Comparison of ENCODE assay signal across 9 cellular contexts in the genomic region with DNA sequence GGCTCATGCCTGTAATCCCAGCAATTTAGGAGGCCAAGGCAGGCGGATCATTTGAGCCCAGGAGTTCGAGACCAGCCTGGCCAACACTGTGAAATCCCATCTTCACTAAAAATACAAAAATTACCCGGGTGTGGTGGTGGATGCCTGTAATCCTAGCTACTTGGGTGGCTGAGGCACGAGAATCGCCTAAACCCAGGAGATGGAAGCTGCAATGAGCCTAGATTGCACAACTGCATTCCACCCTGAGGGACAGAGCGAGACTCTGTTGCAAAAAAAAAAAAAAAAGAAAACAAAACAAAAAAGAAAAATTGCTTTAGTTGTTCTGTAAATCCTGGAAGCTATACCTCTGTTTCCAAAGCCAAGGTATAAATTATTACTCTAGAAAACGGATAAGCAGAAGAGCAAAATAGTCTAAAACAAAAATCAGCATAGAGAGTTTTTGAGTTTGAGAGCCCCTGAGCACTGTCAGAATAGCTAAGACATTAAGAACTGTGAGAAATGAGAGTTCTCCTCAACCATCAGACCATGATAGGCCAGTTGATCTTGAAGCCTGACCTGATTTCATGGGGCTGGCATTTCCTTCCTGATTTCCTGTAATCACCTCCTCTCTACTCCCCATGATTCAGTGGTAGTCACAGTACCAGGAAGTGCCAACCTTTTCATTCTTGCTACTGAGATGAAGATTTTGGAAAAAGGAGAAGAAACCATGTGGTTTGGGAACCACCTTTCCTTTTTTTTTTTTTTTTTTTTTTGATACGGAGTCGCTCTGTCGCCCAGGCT. TPM values are rescaled to one million over a fixed set of nuclear protein-coding genes. Genes with fewer than 3 reads are reported as not detected.
A peak's percentile ranks its signal among the peaks of the same experiment; 100 is the strongest.
DNase-seq lines count a peak whose midpoint lies in the region; ATAC-seq and TF ChIP-seq lines count a peak whose summit lies in the region.
"Had no signal": no experiment of that assay in that cellular context is flagged by ENCODE, and none has a peak within 500 bp of the region (broad histone marks: within the 10 kb centered on the region; RNA-seq: fewer than 3 reads in every experiment).

No MANE protein-coding gene starts in this region.

- H3K4me3 ChIP-seq in fibroblast of the aortic adventitia (ENCODE audit: low read depth, low read length): no peak overlapping the region

- TF ChIP-seq CTCF in fibroblast of the aortic adventitia (IDR thresholded peaks at IDR 0.05; ENCODE audit: insufficient read depth, low read length): no peak
- no peak for TF ChIP-seq CTCF in GM13977 (IDR thresholded peaks at IDR 0.05; ENCODE audit: extremely low read depth, insufficient read depth, missing control alignments)

- ATAC-seq in T-helper 17 cell: peak; percentile 86
- no peak for ATAC-seq in stimulated activated naive B cell treated with anti-CD40 and anti-IgM and Interleukin-4, amounts not matched to agents 10 μg/mL and 1 μg/mL and 100 μg/mL, for 72 hours (replicated peaks)
- ATAC-seq in GM18498 (IDR thresholded peaks at IDR 0.05; ENCODE audit: unreplicated experiment): no peak

- H3K36me3 Mint-ChIP-seq in T-helper 17 cell (ENCODE audit: low read depth): peaks cover 5% of the 10 kb centered on the region
- peaks cover 22 to 28% of the 10 kb centered on the region in 2 donors for H3K36me3 Mint-ChIP-seq in stimulated activated naive B cell treated with anti-CD40 and anti-IgM and Interleukin-4, amounts not matched to agents 10 μg/mL and 1 μg/mL and 100 μg/mL, for 72 hours

- no peaks in the 10 kb centered on the region for H3K27me3 Mint-ChIP-seq in T-helper 17 cell
- no peaks in the 10 kb centered on the region for H3K27me3 Mint-ChIP-seq in stimulated activated naive B cell treated with anti-CD40 and anti-IgM and Interleukin-4, amounts not matched to agents 10 μg/mL and 1 μg/mL and 100 μg/mL, for 72 hours

- H3K4me3 Mint-ChIP-seq in T-helper 17 cell: peak overlapping the region; percentile 79
- H3K4me3 Mint-ChIP-seq in stimulated activated naive B cell treated with anti-CD40 and anti-IgM and Interleukin-4, amounts not matched to agents 10 μg/mL and 1 μg/mL and 100 μg/mL, for 72 hours: no peak overlapping the region

- peaks cover 28% of the 10 kb centered on the region for H3K4me1 Mint-ChIP-seq in T-helper 17 cell
- H3K4me1 Mint-ChIP-seq in stimulated activated naive B cell treated with anti-CD40 and anti-IgM and Interleukin-4, amounts not matched to agents 10 μg/mL and 1 μg/mL and 100 μg/mL, for 72 hours: peaks cover 11 to 46% of the 10 kb centered on the region in 2 donors

- in situ Hi-C loops in GM13977 (cut with MboI; ENCODE audit: low pct_unique_long_range_greater_than_20kb, low sequenced_read_pairs, unreplicated experiment): no loop called here

- peak; percentile 27 for DNase-seq in DMS53 (lab: John Stamatoyannopoulos, UW)
- DNase-seq in DMS53 treated with DMSO at 0.1 percent for 48 hours (lab: John Stamatoyannopoulos, UW; ENCODE audit: unreplicated experiment): no peak
- no peak for DNase-seq in T-helper 17 cell
- peak; percentile 56 for DNase-seq in fibroblast of the aortic adventitia (ENCODE audit: low read depth)
- no peak for DNase-seq in stimulated activated naive B cell treated with anti-CD40 and anti-IgM and Interleukin-4, amounts not matched to agents 10 μg/mL and 1 μg/mL and 100 μg/mL, for 72 hours
- DNase-seq in GM13977 (ENCODE audit: low spot score): no peak
- no peak for DNase-seq in GM19238 (ENCODE audit: insufficient read length, low spot score)
- DNase-seq: activated CD4-positive, CD25-positive, alpha-beta regulatory T cell had no signal

- no peaks in the 10 kb centered on the region for H3K9me3 ChIP-seq in T-helper 17 cell (ENCODE audit: control insufficient read depth, low read length, poor library complexity, severe bottlenecking)

- H3K9me3 Mint-ChIP-seq in stimulated activated naive B cell treated with anti-CD40 and anti-IgM and Interleukin-4, amounts not matched to agents 10 μg/mL and 1 μg/mL and 100 μg/mL, for 72 hours: no peaks in the 10 kb centered on the region

- H3K27ac Mint-ChIP-seq in T-helper 17 cell: peak overlapping the region; percentile 90
- peak overlapping the region; percentile 76 for H3K27ac Mint-ChIP-seq in stimulated activated naive B cell treated with anti-CD40 and anti-IgM and Interleukin-4, amounts not matched to agents 10 μg/mL and 1 μg/mL and 100 μg/mL, for 72 hours

RNA-seq across cellular contexts. Expression of a gene that starts 31.7 kb away (rescaled TPM):
- 100 to 1,000 TPM; 109 to 116 TPM for total RNA-seq in T-helper 17 cell
- 99.7 and 139 TPM in 2 replicates for total RNA-seq in fibroblast of the aortic adventitia (ENCODE audit: low replicate concordance)

Comparison
In these comparisons a context has a peak if more than half of its experiments do, and no peak if none do; other contexts are left out.
1. DNase-seq: peak in DMS53 (single experiment) and fibroblast of the aortic adventitia (single experiment); none in DMS53 treated with DMSO at 0.1 percent for 48 hours (single experiment), T-helper 17 cell (0 of 3), stimulated activated naive B cell treated with anti-CD40 and anti-IgM and Interleukin-4, amounts not matched to agents 10 μg/mL and 1 μg/mL and 100 μg/mL, for 72 hours (single experiment), GM13977 (single experiment) and GM19238 (single experiment).